Comparison of ENCODE assay signal across 1 cellular context in genomic region chr2:38713311-38713710, GRCh38.
TF ChIP-seq lines count a peak whose summit lies in the region.

No MANE protein-coding gene starts in this region.

TF ChIP-seq in IMR-90, 13 proteins besides CTCF, POLR2A, EP300 and RAD21:
- TF ChIP-seq BHLHE40 (IDR thresholded peaks at IDR 0.05; ENCODE audit: low read depth, low read length) = no peak
